Comparison of ENCODE assay signal across 17 cellular contexts in genomic region chr14:58861546-58861945, GRCh38.
"Had no signal": no experiment of that assay in that cellular context is flagged by ENCODE, and none has a peak within 500 bp of the region (broad histone marks: within the 10 kb centered on the region; RNA-seq: fewer than 3 reads in every experiment).

No MANE protein-coding gene starts in this region.

- DNase-seq: activated CD4-positive, alpha-beta T cell treated with anti-CD3 and anti-CD28 coated beads for 48 hours; activated CD4-positive, CD25-positive, alpha-beta regulatory T cell; activated CD8-positive, alpha-beta T cell treated with anti-CD3 and anti-CD28 coated beads, Interleukin-2, amount 10 ng/mL, durations not matched to agents 7 days and 5 days; activated naive CD4-positive, alpha-beta T cell treated with anti-CD3 and anti-CD28 coated beads, Interleukin-2, amount 10 ng/mL, durations not matched to agents 7 days and 5 days; activated naive CD8-positive, alpha-beta T cell treated with anti-CD3 and anti-CD28 coated beads, Interleukin-2, amount 50 U/mL, for 24 hours; activated T-cell treated with anti-CD3 and anti-CD28 coated beads, Interleukin-2, amount 50 U/mL, for 24 hours; aorta; central memory CD4-positive, alpha-beta T cell; immature natural killer cell; retina; stimulated activated CD4-positive, alpha-beta T cell treated with anti-CD3 and anti-CD28 coated beads, Interleukin-12 subunit alpha, Interleukin-12 subunit beta, amount 100 ng/mL, for 4 hours; stimulated activated CD4-positive, alpha-beta T cell treated with anti-CD3 and anti-CD28 coated beads, Interleukin-2, amount 100 ng/mL, for 24 hours; stimulated activated naive CD4-positive, alpha-beta T cell treated with Interleukin-2 at 50 U/mL for 16 hours; T1000; thyroid gland had no signal

- H3K4me3 Mint-ChIP-seq: activated CD8-positive, alpha-beta T cell treated with anti-CD3 and anti-CD28 coated beads, Interleukin-2, amount 10 ng/mL, durations not matched to agents 7 days and 5 days; activated naive CD4-positive, alpha-beta T cell treated with anti-CD3 and anti-CD28 coated beads, Interleukin-2, amount 10 ng/mL, durations not matched to agents 7 days and 5 days; activated naive CD8-positive, alpha-beta T cell treated with anti-CD3 and anti-CD28 coated beads, Interleukin-2, amount 50 U/mL, for 24 hours; activated T-cell treated with anti-CD3 and anti-CD28 coated beads, Interleukin-2, amount 50 U/mL, for 24 hours; immature natural killer cell; natural killer cell treated with Interleukin-12 subunit alpha and Interleukin-12 subunit beta and Interleukin-15 and Interleukin-18, amount 100 ng/mL, for 72 hours had no signal

- H3K36me3 Mint-ChIP-seq: activated naive CD4-positive, alpha-beta T cell treated with anti-CD3 and anti-CD28 coated beads, Interleukin-2, amount 10 ng/mL, durations not matched to agents 7 days and 5 days; immature natural killer cell had no signal

- ATAC-seq: activated CD8-positive, alpha-beta T cell treated with anti-CD3 and anti-CD28 coated beads, Interleukin-2, amount 10 ng/mL, durations not matched to agents 7 days and 5 days; activated naive CD8-positive, alpha-beta T cell treated with anti-CD3 and anti-CD28 coated beads, Interleukin-2, amount 50 U/mL, for 24 hours; natural killer cell treated with Interleukin-12 subunit alpha and Interleukin-12 subunit beta and Interleukin-15 and Interleukin-18, amount 100 ng/mL, for 72 hours had no signal

- H3K36me3 ChIP-seq: thyroid gland had no signal

- H3K9me3 ChIP-seq: thyroid gland had no signal

- H3K27ac ChIP-seq: coronary artery, thyroid gland had no signal

- H3K4me1 ChIP-seq: thyroid gland had no signal

- H3K4me1 Mint-ChIP-seq: activated naive CD4-positive, alpha-beta T cell treated with anti-CD3 and anti-CD28 coated beads, Interleukin-2, amount 10 ng/mL, durations not matched to agents 7 days and 5 days; activated naive CD8-positive, alpha-beta T cell treated with anti-CD3 and anti-CD28 coated beads, Interleukin-2, amount 50 U/mL, for 24 hours; immature natural killer cell had no signal

- H3K27me3 ChIP-seq: thyroid gland had no signal

- H3K27ac Mint-ChIP-seq: activated CD8-positive, alpha-beta T cell treated with anti-CD3 and anti-CD28 coated beads, Interleukin-2, amount 10 ng/mL, durations not matched to agents 7 days and 5 days; activated naive CD4-positive, alpha-beta T cell treated with anti-CD3 and anti-CD28 coated beads, Interleukin-2, amount 10 ng/mL, durations not matched to agents 7 days and 5 days; activated naive CD8-positive, alpha-beta T cell treated with anti-CD3 and anti-CD28 coated beads, Interleukin-2, amount 50 U/mL, for 24 hours; activated T-cell treated with anti-CD3 and anti-CD28 coated beads, Interleukin-2, amount 50 U/mL, for 24 hours; immature natural killer cell; natural killer cell treated with Interleukin-12 subunit alpha and Interleukin-12 subunit beta and Interleukin-15 and Interleukin-18, amount 100 ng/mL, for 72 hours had no signal

- H3K4me3 ChIP-seq: coronary artery, thyroid gland had no signal
